In genomic region chr5:123429993-123430392, GRCh38 we compare ENCODE assay signal across 9 cellular contexts. TPM values are rescaled to one million over a fixed set of nuclear protein-coding genes. Genes with fewer than 3 reads are reported as not detected.
A peak's percentile ranks its signal among the peaks of the same experiment; 100 is the strongest.
DNase-seq lines count a peak whose midpoint lies in the region; ATAC-seq and TF ChIP-seq lines count a peak whose summit lies in the region.
"Had no signal": no experiment of that assay in that cellular context is flagged by ENCODE, and none has a peak within 500 bp of the region (broad histone marks: within the 10 kb centered on the region; RNA-seq: fewer than 3 reads in every experiment).

No MANE protein-coding gene starts in this region.

- H3K27me3 ChIP-seq in left lung = no peaks in the 10 kb centered on the region
- no peaks in the 10 kb centered on the region for H3K27me3 ChIP-seq in MM.1S (replicated peaks; ENCODE audit: insufficient read depth, low read length)

- no peaks in the 10 kb centered on the region for H4K20me1 ChIP-seq in MM.1S (ENCODE audit: insufficient read depth, low read length)

- peaks cover 0 to 25% of the 10 kb centered on the region in 2 donors for H3K4me1 ChIP-seq in left lung
- no peaks in the 10 kb centered on the region for H3K4me1 ChIP-seq in MM.1S (ENCODE audit: low read length)

- no peaks in the 10 kb centered on the region for H3K36me3 ChIP-seq in left lung
- H3K36me3 ChIP-seq in MM.1S (replicated peaks; ENCODE audit: insufficient read depth, low read length) = no peaks in the 10 kb centered on the region

- H3K9me3 ChIP-seq in left lung (no peaks in the 10 kb centered on the region), MM.1S (replicated peaks; ENCODE audit: insufficient read depth, low read length) (no peaks in the 10 kb centered on the region)

- H3K9me2 ChIP-seq in MM.1S (replicated peaks; ENCODE audit: insufficient read depth, low read length) = no peaks in the 10 kb centered on the region

- ATAC-seq in activated naive CD4-positive, alpha-beta T cell treated with anti-CD3 and anti-CD28 coated beads, Interleukin-2, amount 50 U/mL, for 72 hours = peak; percentile 68 to 76
- ATAC-seq in left lung = peak; percentile 77
- ATAC-seq in HG03520 (IDR thresholded peaks at IDR 0.05; ENCODE audit: unreplicated experiment) = no peak

- intact Hi-C loops in left lung (cut with DNase I) = no loop called here

- no peak overlapping the region for H3K27ac Mint-ChIP-seq in activated naive CD4-positive, alpha-beta T cell treated with anti-CD3 and anti-CD28 coated beads, Interleukin-2, amount 50 U/mL, for 72 hours

- H3F3A ChIP-seq in MM.1S (ENCODE audit: insufficient read depth, low read length) = no peaks in the 10 kb centered on the region

- no peaks in the 10 kb centered on the region for H3K36me3 Mint-ChIP-seq in activated naive CD4-positive, alpha-beta T cell treated with anti-CD3 and anti-CD28 coated beads, Interleukin-2, amount 50 U/mL, for 72 hours

- no peak overlapping the region for H3K4me3 ChIP-seq in left lung
- no peak overlapping the region for H3K4me3 ChIP-seq in MM.1S (ENCODE audit: low read length)

- no peak overlapping the region for H2AFZ ChIP-seq in MM.1S (ENCODE audit: low read length)

- no peaks in the 10 kb centered on the region for H3K79me2 ChIP-seq in MM.1S (ENCODE audit: low read length)

- H3K4me2 ChIP-seq in MM.1S (ENCODE audit: low read depth, low read length) = no peak overlapping the region

- no peak overlapping the region for H3K9ac ChIP-seq in MM.1S (ENCODE audit: low read length)

- H3K27ac ChIP-seq in left lung (peak overlapping the region in 1 of 2 donors; percentile 82), MM.1S (ENCODE audit: low read length) (no peak overlapping the region)

- H3K9me3 Mint-ChIP-seq in activated naive CD4-positive, alpha-beta T cell treated with anti-CD3 and anti-CD28 coated beads, Interleukin-2, amount 50 U/mL, for 72 hours = no peaks in the 10 kb centered on the region

- TF ChIP-seq CTCF in left lung (IDR thresholded peaks at IDR 0.05) (no peak), MM.1S (IDR thresholded peaks at IDR 0.05; ENCODE audit: low read length) (no peak)

- DNase-seq in AG20443 (ENCODE audit: low spot score) = peak; percentile 76
- peak; percentile 82 for DNase-seq in HPDE6-E6E7 (ENCODE audit: extremely low spot score)
- no peak for DNase-seq in activated naive CD4-positive, alpha-beta T cell treated with anti-CD3 and anti-CD28 coated beads, Interleukin-2, amount 50 U/mL, for 72 hours (ENCODE audit: low spot score in 2 of 2)
- DNase-seq in left lung = peak in 1 of 2 donors; percentile 34
- no peak for DNase-seq in SHP77 (lab: John Stamatoyannopoulos, UW)
- DNase-seq in MM.1S = no peak
- no peak for DNase-seq in stimulated activated naive CD4-positive, alpha-beta T cell treated with Interleukin-2 at 50 U/mL for 16 hours (lab: John Stamatoyannopoulos, UW)
- DNase-seq: NCI-H2171 had no signal

RNA-seq across cellular contexts. Expression of gene CEP120, which starts 6.8 kb away (rescaled TPM):
- 10 to 100 TPM; 24.5 to 34.2 TPM for total RNA-seq in activated naive CD4-positive, alpha-beta T cell treated with anti-CD3 and anti-CD28 coated beads, Interleukin-2, amount 50 U/mL, for 72 hours
- 10 to 100 TPM; 14.2 to 17.9 TPM for total RNA-seq in left lung

Comparison
In these comparisons a context has a peak if more than half of its experiments do, and no peak if none do; other contexts are left out.
1. DNase-seq: peak in AG20443 (single experiment) and HPDE6-E6E7 (single experiment); none in activated naive CD4-positive, alpha-beta T cell treated with anti-CD3 and anti-CD28 coated beads, Interleukin-2, amount 50 U/mL, for 72 hours (0 of 2), SHP77 (0 of 2), MM.1S (single experiment) and stimulated activated naive CD4-positive, alpha-beta T cell treated with Interleukin-2 at 50 U/mL for 16 hours (single experiment).